Comparison of ENCODE assay signal across 1 cellular context in genomic region chr17:1644493-1645206, GRCh38.
TF ChIP-seq lines count a peak whose summit lies in the region.

No MANE protein-coding gene starts in this region.

TF ChIP-seq in GM12878, 131 proteins besides CTCF, POLR2A, EP300 and RAD21 (continued from another document):
- TF ChIP-seq IRF3 (IDR thresholded peaks at IDR 0.05) = no peak
- TF ChIP-seq BHLHE40 (IDR thresholded peaks at IDR 0.05; ENCODE audit: borderline replicate concordance in 1 of 2, low read depth in 2 of 2, low read length in 1 of 2) = peak in 1 of 2 experiments; percentile 54; a peak in 1 of 4 replicates
- no peak for TF ChIP-seq IRF5 (IDR thresholded peaks at IDR 0.05; ENCODE audit: borderline replicate concordance)
- TF ChIP-seq RAD51 (IDR thresholded peaks at IDR 0.05) = no peak
- TF ChIP-seq RELB (IDR thresholded peaks at IDR 0.05; ENCODE audit: low read depth) = peak; percentile 81
- TF ChIP-seq HCFC1 (IDR thresholded peaks at IDR 0.05; ENCODE audit: low read length) = no peak
- peak; percentile 40 for TF ChIP-seq SP1 (IDR thresholded peaks at IDR 0.05; ENCODE audit: low read depth, low read length)
